Comparison of ENCODE assay signal across 18 cellular contexts in the genomic region with DNA sequence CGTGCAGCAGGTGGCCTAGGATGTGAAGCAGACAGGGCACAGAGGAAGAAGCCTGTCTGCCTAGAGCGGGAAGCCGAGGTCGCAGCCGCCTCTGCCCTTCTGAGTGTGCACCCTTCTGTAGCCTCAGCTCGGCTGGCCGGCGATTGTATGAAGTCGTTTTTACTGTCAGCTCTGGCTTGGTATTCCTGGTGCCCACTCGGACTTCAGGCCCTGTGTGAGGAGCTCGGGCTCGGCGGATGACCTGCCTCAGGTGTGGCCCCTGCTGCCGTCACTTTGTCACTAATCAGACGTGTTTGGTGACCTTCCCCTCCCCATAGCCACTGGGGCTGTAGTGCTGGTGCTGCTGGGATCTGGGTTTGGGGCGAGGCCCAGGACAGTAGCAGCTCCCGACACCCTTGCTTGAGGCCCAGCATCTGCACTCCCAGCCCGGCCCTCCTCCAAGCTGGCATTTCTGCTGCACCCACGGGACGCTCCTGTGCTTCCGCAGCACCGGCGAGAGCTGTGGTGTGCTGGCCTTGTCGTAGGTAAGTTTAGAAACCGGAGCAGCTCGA. TPM values are rescaled to one million over a fixed set of nuclear protein-coding genes. Genes with fewer than 3 reads are reported as not detected.
DNase-seq lines count a peak whose midpoint lies in the region; ATAC-seq and TF ChIP-seq lines count a peak whose summit lies in the region.
"Had no signal": no experiment of that assay in that cellular context is flagged by ENCODE, and none has a peak within 500 bp of the region (broad histone marks: within the 10 kb centered on the region; RNA-seq: fewer than 3 reads in every experiment).

No MANE protein-coding gene starts in this region.

- in situ Hi-C loops in GM23248 (cut with MboI): no loop called here

- no peaks in the 10 kb centered on the region for H3K27me3 Mint-ChIP-seq in chondrocyte (ENCODE audit: low read depth)
- peaks cover 11% of the 10 kb centered on the region for H3K27me3 Mint-ChIP-seq in GM23338 (ENCODE audit: insufficient read depth, low read depth, poor library complexity)
- H3K27me3 Mint-ChIP-seq: type B pancreatic cell had no signal

- 87 to 89% methylated on average over 26 of the region's 26 CpGs for WGBS in GM23248 (ENCODE audit: low coverage in 1 of 2, low lambda C conversion rate in 2 of 2, missing lambda C conversion rate in 2 of 2), 2 experiments

- no peaks in the 10 kb centered on the region for H3K9me3 Mint-ChIP-seq in chondrocyte (ENCODE audit: low read depth)
- H3K9me3 Mint-ChIP-seq in GM23338: no peaks in the 10 kb centered on the region
- H3K9me3 Mint-ChIP-seq: activated T-helper 2 cell treated with anti-CD3 and anti-CD28 coated beads, Interferon-gamma antibody, Interleukin-2, Interleukin-4, amounts not matched to agents 10 μg/mL and 5 μg/mL and 100 μg/mL, durations not matched to agents 14 hours and 24 hours and 36 hours; T-helper 2 cell treated with Interferon-gamma antibody and Interleukin-4, amounts not matched to agents 5 μg/mL and 100 μg/mL, for 36 hours; type B pancreatic cell had no signal

- ATAC-seq in GM23338: no peak
- ATAC-seq: Panc1 had no signal

- DNase-seq in GM23248: no peak
- DNase-seq in chondrocyte (ENCODE audit: low spot score): peak; percentile 90
- DNase-seq in GM23338 (ENCODE audit: low spot score): no peak
- no peak for DNase-seq in T1000 (lab: John Stamatoyannopoulos, UW)
- no peak for DNase-seq in EL
- DNase-seq in hepatic stellate cell (ENCODE audit: low spot score): no peak
- DNase-seq: activated CD4-positive, alpha-beta T cell treated with anti-CD3 and anti-CD28 coated beads, Interleukin-2, amount 50 U/mL, for 48 hours; DMS153; NCI-H1105; NCI-H510A had no signal

- no peaks in the 10 kb centered on the region for H3K27me3 ChIP-seq in GM23248 (replicated peaks; ENCODE audit: insufficient read depth)
- no peaks in the 10 kb centered on the region for H3K27me3 ChIP-seq in iPS-18a (ENCODE audit: control insufficient read depth, insufficient read depth, low read length)
- H3K27me3 ChIP-seq in skeletal muscle satellite cell (ENCODE audit: control insufficient read depth, insufficient read depth, low read length): no peaks in the 10 kb centered on the region
- no peaks in the 10 kb centered on the region for H3K27me3 ChIP-seq in GM23338 (ENCODE audit: insufficient read depth)

- H3K9ac ChIP-seq in GM23248 (peak overlapping the region; percentile 49; the same call in 1 of the 2 replicates), iPS-18a (ENCODE audit: low read length) (peak overlapping the region; percentile 14), skeletal muscle satellite cell (ENCODE audit: low read depth, low read length) (peak overlapping the region; percentile 61)

- H3K36me3 Mint-ChIP-seq in chondrocyte (ENCODE audit: low read depth) (peaks cover 10% of the 10 kb centered on the region), GM23338 (ENCODE audit: low read depth) (peaks cover 44% of the 10 kb centered on the region)

- H3K27ac ChIP-seq in GM23248 (no peak overlapping the region), iPS-18a (ENCODE audit: low read length) (no peak overlapping the region), GM23338 (ENCODE audit: low read depth) (no peak overlapping the region)

- H3K9me3 ChIP-seq in GM23248 (ENCODE audit: low read depth) (no peaks in the 10 kb centered on the region), iPS-18a (ENCODE audit: control insufficient read depth, low read depth, low read length) (no peaks in the 10 kb centered on the region), skeletal muscle satellite cell (replicated peaks; ENCODE audit: low read length) (no peaks in the 10 kb centered on the region)
- H3K9me3 ChIP-seq: mucosa of descending colon had no signal

- no peak overlapping the region for H3K4me2 ChIP-seq in GM23248 (ENCODE audit: unreplicated experiment)
- peak overlapping the region; percentile 53 for H3K4me2 ChIP-seq in skeletal muscle satellite cell (ENCODE audit: low read length)
- H3K4me2 ChIP-seq in GM23338: no peak overlapping the region

- H3K4me3 ChIP-seq in GM23248 (no peak overlapping the region), iPS-18a (ENCODE audit: low read length) (no peak overlapping the region), skeletal muscle satellite cell (ENCODE audit: low read length) (no peak overlapping the region), GM23338 (no peak overlapping the region)
- H3K4me3 ChIP-seq: mucosa of descending colon, skin epidermis had no signal

- H3K36me3 ChIP-seq in GM23248 (ENCODE audit: low read depth) (no peaks in the 10 kb centered on the region; the same call in 1 of the 2 replicates), iPS-18a (ENCODE audit: control insufficient read depth, low read depth, low read length) (peaks cover 40% of the 10 kb centered on the region), skeletal muscle satellite cell (ENCODE audit: insufficient read depth, low read length) (peaks cover 40% of the 10 kb centered on the region), GM23338 (ENCODE audit: insufficient read depth) (peaks cover 4% of the 10 kb centered on the region)

- H3K27ac Mint-ChIP-seq in chondrocyte (ENCODE audit: unreplicated experiment) (peak overlapping the region; percentile 96), GM23338 (no peak overlapping the region)
- H3K27ac Mint-ChIP-seq: activated T-helper 2 cell treated with anti-CD3 and anti-CD28 coated beads, Interferon-gamma antibody, Interleukin-2, Interleukin-4, amounts not matched to agents 10 μg/mL and 5 μg/mL and 100 μg/mL, durations not matched to agents 14 hours and 24 hours and 36 hours; T-helper 2 cell treated with Interferon-gamma antibody and Interleukin-4, amounts not matched to agents 5 μg/mL and 100 μg/mL, for 36 hours had no signal

- H3K4me3 Mint-ChIP-seq in chondrocyte (ENCODE audit: unreplicated experiment) (no peak overlapping the region), GM23338 (no peak overlapping the region)
- H3K4me3 Mint-ChIP-seq: T-helper 2 cell treated with Interferon-gamma antibody and Interleukin-4, amounts not matched to agents 5 μg/mL and 100 μg/mL, for 36 hours had no signal

- H3K4me1 ChIP-seq in GM23248 (ENCODE audit: insufficient read depth) (peaks cover 25% of the 10 kb centered on the region), iPS-18a (ENCODE audit: control insufficient read depth, low read depth, low read length) (no peaks in the 10 kb centered on the region), skeletal muscle satellite cell (ENCODE audit: control insufficient read depth, insufficient read depth, low read length) (peaks cover 46% of the 10 kb centered on the region), GM23338 (ENCODE audit: insufficient read depth) (no peaks in the 10 kb centered on the region)

- H3K79me2 ChIP-seq in GM23248 (ENCODE audit: insufficient read depth) (peaks cover 65% of the 10 kb centered on the region), GM23338 (replicated peaks; ENCODE audit: insufficient read depth) (peaks cover 84% of the 10 kb centered on the region)

- H3K4me1 Mint-ChIP-seq in chondrocyte (ENCODE audit: low read depth) (peaks cover 72% of the 10 kb centered on the region), GM23338 (peaks cover 4% of the 10 kb centered on the region)

- no peak for TF ChIP-seq CTCF in chondrocyte (IDR thresholded peaks at IDR 0.05)
- no peak for TF ChIP-seq CTCF in GM23338 (conservative IDR thresholded peaks at IDR 0.05; ENCODE audit: low read depth in 2 of 2)

- no peak overlapping the region for H2AFZ ChIP-seq in GM23248
- no peak overlapping the region for H2AFZ ChIP-seq in GM23338

- no peaks in the 10 kb centered on the region for H3K9me2 ChIP-seq in GM23248 (ENCODE audit: insufficient read depth)
- no peaks in the 10 kb centered on the region for H3K9me2 ChIP-seq in GM23338 (ENCODE audit: insufficient read depth)

- H3F3A ChIP-seq in GM23248 (ENCODE audit: insufficient read depth): peaks cover 17% of the 10 kb centered on the region
- H3F3A ChIP-seq in GM23338 (replicated peaks; ENCODE audit: low read depth): no peaks in the 10 kb centered on the region

- H4K20me1 ChIP-seq in GM23248 (ENCODE audit: insufficient read depth) (no peaks in the 10 kb centered on the region), GM23338 (replicated peaks; ENCODE audit: insufficient read depth) (peaks cover 26% of the 10 kb centered on the region)

RNA-seq across cellular contexts. Expression of gene SLX9, which starts 18.1 kb away (rescaled TPM):
- total RNA-seq in GM23248 (2014; rRNA removed; shearing (Covaris generic)): 25.6 and 34.3 TPM in 2 replicates
- polyA plus RNA-seq in GM23248 (2016; fragmentation: Nextera tagmentation; extraction: Ambion mirVana): 34.4 and 35.8 TPM in 2 replicates
- 20.4 to 27.4 TPM (median 24.0 TPM) in 3 replicates for total RNA-seq in chondrocyte
- total RNA-seq in skeletal muscle satellite cell (2012; rRNA removed): 18.1 and 25.6 TPM in 2 replicates
- 36.3 and 41.5 TPM in 2 replicates for total RNA-seq in GM23338 (2014; rRNA removed; shearing (Covaris generic))
- polyA plus RNA-seq in GM23338 (2016; fragmentation: Nextera tagmentation; extraction: Ambion mirVana): 46.9 and 48.0 TPM in 2 replicates

RNA-seq across cellular contexts. Expression of gene ITGB2, which starts 37.3 kb away (rescaled TPM):
- total RNA-seq in GM23248 (2014; rRNA removed; shearing (Covaris generic)): 1.3 and 2.1 TPM in 2 replicates
- 2.2 and 2.7 TPM in 2 replicates for polyA plus RNA-seq in GM23248 (2016; fragmentation: Nextera tagmentation; extraction: Ambion mirVana)
- total RNA-seq in chondrocyte: 0.15 to 1.4 TPM (median 0.87 TPM) in 3 replicates
- 1.7 TPM in 1 of 2 replicates, not detected in the other for total RNA-seq in skeletal muscle satellite cell (2012; rRNA removed)
- 0.63 TPM in 1 of 2 replicates, not detected in the other for total RNA-seq in GM23338 (2014; rRNA removed; shearing (Covaris generic))
- polyA plus RNA-seq in GM23338 (2016; fragmentation: Nextera tagmentation; extraction: Ambion mirVana): 0.40 and 0.44 TPM in 2 replicates
